In the genomic region with DNA sequence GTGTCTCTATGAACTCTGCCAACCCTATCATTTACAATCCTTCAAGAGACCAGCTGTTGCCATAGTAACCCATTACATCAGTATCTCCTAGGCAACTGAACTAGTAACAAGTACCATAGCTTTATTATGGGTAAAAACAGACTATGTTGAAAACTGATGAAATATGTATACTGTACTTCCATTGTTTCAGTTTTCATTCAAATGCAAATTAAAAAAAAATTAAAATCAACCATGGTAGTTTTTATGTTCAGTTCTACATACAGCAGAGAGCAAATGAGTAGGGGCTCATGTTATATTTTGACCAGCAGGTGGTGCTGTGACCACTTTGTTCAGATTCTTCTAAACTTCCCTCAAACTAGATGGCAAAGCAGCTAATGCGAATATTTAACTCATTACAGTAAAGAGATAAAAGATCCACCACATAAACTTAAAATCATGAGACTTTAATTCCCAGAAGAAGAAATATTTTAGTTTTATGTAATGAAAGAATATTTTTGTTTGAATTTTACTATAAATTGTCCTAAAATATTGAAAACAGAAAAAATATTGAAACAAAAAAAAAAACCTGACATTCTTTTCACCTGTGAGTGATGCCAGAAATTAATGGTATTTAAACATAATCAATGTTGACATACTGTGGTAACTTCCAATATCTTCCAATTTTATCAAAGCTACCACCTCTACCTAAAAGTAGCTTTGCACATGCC, we compare ENCODE assay signal across 8 cellular contexts.
DNase-seq lines count a peak whose midpoint lies in the region; ATAC-seq and TF ChIP-seq lines count a peak whose summit lies in the region.

No MANE protein-coding gene starts in this region.

- TF ChIP-seq CTCF in A673 (conservative IDR thresholded peaks at IDR 0.05; ENCODE audit: low read depth, low read length), result peak; percentile 83

- peak; percentile 44 for ATAC-seq in GM18517 (IDR thresholded peaks at IDR 0.05; ENCODE audit: unreplicated experiment)
- ATAC-seq in HG03432 (IDR thresholded peaks at IDR 0.05; ENCODE audit: unreplicated experiment), result peak; percentile 33
- peak; percentile 63 for ATAC-seq in activated CD4-positive, alpha-beta T cell treated with anti-CD3 and anti-CD28 coated beads for 36 hours

- H3K9me3 ChIP-seq in A673 (ENCODE audit: low read depth, low read length, poor library complexity, severe bottlenecking), result no peaks in the 10 kb centered on the region

- CTCF ChIA-PET in A673 (lab: Charles Lee), result interaction anchor here (1.3 to 2.4 kb wide), 3 partner anchors 1431 to 1536 kb away, joined by 3 to 7 read pairs (median 6); no protein-coding TSS in a partner anchor
- CTCF ChIA-PET in activated CD4-positive, alpha-beta T cell treated with anti-CD3 and anti-CD28 coated beads for 36 hours (lab: Charles Lee), result interaction anchor here (0.5 to 7.4 kb wide), 33 partner anchors 10 to 1708 kb away, joined by 3 to 74 read pairs (median 3); no protein-coding TSS in a partner anchor

- no peak overlapping the region for H3K4me3 Mint-ChIP-seq in activated CD4-positive, alpha-beta T cell treated with anti-CD3 and anti-CD28 coated beads for 36 hours

- H3K9me3 Mint-ChIP-seq in activated CD4-positive, alpha-beta T cell treated with anti-CD3 and anti-CD28 coated beads for 36 hours (ENCODE audit: low read depth), result no peaks in the 10 kb centered on the region

- peaks cover 3% of the 10 kb centered on the region for H3K4me1 Mint-ChIP-seq in activated CD4-positive, alpha-beta T cell treated with anti-CD3 and anti-CD28 coated beads for 36 hours

- no peak overlapping the region for H3K27ac ChIP-seq in A673 (ENCODE audit: low read depth, low read length, poor library complexity, severe bottlenecking)

- no peaks in the 10 kb centered on the region for H3K36me3 Mint-ChIP-seq in activated CD4-positive, alpha-beta T cell treated with anti-CD3 and anti-CD28 coated beads for 36 hours (ENCODE audit: low read depth)

- peaks cover 9% of the 10 kb centered on the region for H3K27me3 Mint-ChIP-seq in activated CD4-positive, alpha-beta T cell treated with anti-CD3 and anti-CD28 coated beads for 36 hours

- BruUV-seq in A673 (replicated peaks; lab: Mats Ljungman, UMichigan), result no TSS peak

- no peaks in the 10 kb centered on the region for H3K27me3 ChIP-seq in A673 (replicated peaks; ENCODE audit: insufficient read depth, low read depth, low read length, poor library complexity)

- H3K36me3 ChIP-seq in A673 (ENCODE audit: insufficient read depth, low read length, poor library complexity, severe bottlenecking), result no peaks in the 10 kb centered on the region

- H3K27ac Mint-ChIP-seq in activated CD4-positive, alpha-beta T cell treated with anti-CD3 and anti-CD28 coated beads for 36 hours, result no peak overlapping the region

- no peaks in the 10 kb centered on the region for H3K4me1 ChIP-seq in A673 (ENCODE audit: insufficient read depth, low read length, poor library complexity, severe bottlenecking)

- intact Hi-C loops in A673 (cut with micrococcal nuclease; ENCODE audit: unreplicated experiment), result loop anchor here (1.0 to 10.0 kb wide), 7 partner anchors 153 to 1703 kb away; partner anchors contain the start of gene MEF2C
- intact Hi-C loops in activated CD4-positive, alpha-beta T cell treated with anti-CD3 and anti-CD28 coated beads for 36 hours (cut with DNase I, micrococcal nuclease), result loop anchor here (1.0 to 10.0 kb wide), 10 partner anchors 53 to 1805 kb away; partner anchors contain the start of gene MEF2C (in 2 of the 2)

- DNase-seq in A673 (ENCODE audit: low spot score), result peak; percentile 83
- DNase-seq in NCI-H510A (lab: John Stamatoyannopoulos, UW), result peak; percentile 33
- peak; percentile 71 for DNase-seq in activated CD4-positive, alpha-beta T cell treated with anti-CD3 and anti-CD28 coated beads for 36 hours
- peak; percentile 90 for DNase-seq in dermis blood vessel endothelial cell
- peak; percentile 93 for DNase-seq in medulla oblongata (ENCODE audit: extremely low spot score)
- peak; percentile 8 to 18 for DNase-seq in stimulated activated CD8-positive, alpha-beta memory T cell treated with anti-CD3 and anti-CD28 coated beads, Interleukin-2, amount 100 ng/mL, for 48 hours (ENCODE audit: low read depth in 2 of 2)

- POLR2A ChIA-PET in A673 (lab: Charles Lee; ENCODE audit: low non-redundant PET), result no interaction called here
- POLR2A ChIA-PET in activated CD4-positive, alpha-beta T cell treated with anti-CD3 and anti-CD28 coated beads for 36 hours (lab: Charles Lee), result no interaction called here

- no peak overlapping the region for H3K4me3 ChIP-seq in A673 (ENCODE audit: low read depth, low read length, poor library complexity, severe bottlenecking)

Comparison
In these comparisons a context has a peak if more than half of its experiments do, and no peak if none do; other contexts are left out.
1. DNase-seq: peak in every context shown above with its lines; median percentile 93 in medulla oblongata; 90 in dermis blood vessel endothelial cell; 83 in A673; 71 in activated CD4-positive, alpha-beta T cell treated with anti-CD3 and anti-CD28 coated beads for 36 hours; 33 in NCI-H510A; 13 in stimulated activated CD8-positive, alpha-beta memory T cell treated with anti-CD3 and anti-CD28 coated beads, Interleukin-2, amount 100 ng/mL, for 48 hours.